Comparison of ENCODE assay signal across 1 cellular context in the genomic region with DNA sequence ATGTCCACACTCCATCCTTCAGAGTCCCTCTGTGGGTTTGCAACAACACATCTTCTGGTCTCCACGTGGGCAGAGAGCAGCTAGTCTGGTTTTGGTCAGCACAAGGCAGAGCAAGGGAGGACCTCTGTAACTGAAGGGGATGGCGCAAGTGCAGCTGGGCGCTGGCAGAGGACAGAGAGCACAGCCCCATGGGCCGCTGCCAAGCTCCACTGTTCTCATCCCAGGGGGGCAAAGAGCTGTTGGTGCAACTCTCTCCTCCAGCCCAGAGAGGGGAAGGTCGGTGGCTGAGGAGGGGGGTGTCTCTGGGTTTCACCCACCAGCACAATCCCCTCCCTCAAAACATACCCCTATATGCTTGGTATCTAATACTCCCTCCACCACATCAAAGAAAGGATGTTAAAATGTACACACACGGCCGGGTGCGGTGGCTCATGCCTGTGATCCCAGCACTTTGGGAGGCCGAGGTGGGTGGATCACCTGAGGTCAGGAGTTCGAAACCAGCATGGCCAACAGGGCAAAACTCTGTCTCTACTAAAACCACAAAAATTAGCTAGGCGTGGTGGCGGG.
TF ChIP-seq lines count a peak whose summit lies in the region.

No MANE protein-coding gene starts in this region.

TF ChIP-seq in HepG2, 621 proteins besides CTCF, POLR2A, EP300 and RAD21 (continued from another document and continues in another):
- TF ChIP-seq, protein P1, sequence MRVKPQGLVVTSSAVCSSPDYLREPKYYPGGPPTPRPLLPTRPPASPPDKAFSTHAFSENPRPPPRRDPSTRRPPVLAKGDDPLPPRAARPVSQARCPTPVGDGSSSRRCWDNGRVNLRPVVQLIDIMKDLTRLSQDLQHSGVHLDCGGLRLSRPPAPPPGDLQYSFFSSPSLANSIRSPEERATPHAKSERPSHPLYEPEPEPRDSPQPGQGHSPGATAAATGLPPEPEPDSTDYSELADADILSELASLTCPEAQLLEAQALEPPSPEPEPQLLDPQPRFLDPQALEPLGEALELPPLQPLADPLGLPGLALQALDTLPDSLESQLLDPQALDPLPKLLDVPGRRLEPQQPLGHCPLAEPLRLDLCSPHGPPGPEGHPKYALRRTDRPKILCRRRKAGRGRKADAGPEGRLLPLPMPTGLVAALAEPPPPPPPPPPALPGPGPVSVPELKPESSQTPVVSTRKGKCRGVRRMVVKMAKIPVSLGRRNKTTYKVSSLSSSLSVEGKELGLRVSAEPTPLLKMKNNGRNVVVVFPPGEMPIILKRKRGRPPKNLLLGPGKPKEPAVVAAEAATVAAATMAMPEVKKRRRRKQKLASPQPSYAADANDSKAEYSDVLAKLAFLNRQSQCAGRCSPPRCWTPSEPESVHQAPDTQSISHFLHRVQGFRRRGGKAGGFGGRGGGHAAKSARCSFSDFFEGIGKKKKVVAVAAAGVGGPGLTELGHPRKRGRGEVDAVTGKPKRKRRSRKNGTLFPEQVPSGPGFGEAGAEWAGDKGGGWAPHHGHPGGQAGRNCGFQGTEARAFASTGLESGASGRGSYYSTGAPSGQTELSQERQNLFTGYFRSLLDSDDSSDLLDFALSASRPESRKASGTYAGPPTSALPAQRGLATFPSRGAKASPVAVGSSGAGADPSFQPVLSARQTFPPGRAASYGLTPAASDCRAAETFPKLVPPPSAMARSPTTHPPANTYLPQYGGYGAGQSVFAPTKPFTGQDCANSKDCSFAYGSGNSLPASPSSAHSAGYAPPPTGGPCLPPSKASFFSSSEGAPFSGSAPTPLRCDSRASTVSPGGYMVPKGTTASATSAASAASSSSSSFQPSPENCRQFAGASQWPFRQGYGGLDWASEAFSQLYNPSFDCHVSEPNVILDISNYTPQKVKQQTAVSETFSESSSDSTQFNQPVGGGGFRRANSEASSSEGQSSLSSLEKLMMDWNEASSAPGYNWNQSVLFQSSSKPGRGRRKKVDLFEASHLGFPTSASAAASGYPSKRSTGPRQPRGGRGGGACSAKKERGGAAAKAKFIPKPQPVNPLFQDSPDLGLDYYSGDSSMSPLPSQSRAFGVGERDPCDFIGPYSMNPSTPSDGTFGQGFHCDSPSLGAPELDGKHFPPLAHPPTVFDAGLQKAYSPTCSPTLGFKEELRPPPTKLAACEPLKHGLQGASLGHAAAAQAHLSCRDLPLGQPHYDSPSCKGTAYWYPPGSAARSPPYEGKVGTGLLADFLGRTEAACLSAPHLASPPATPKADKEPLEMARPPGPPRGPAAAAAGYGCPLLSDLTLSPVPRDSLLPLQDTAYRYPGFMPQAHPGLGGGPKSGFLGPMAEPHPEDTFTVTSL (CRISPR knock-in tag; IDR thresholded peaks at IDR 0.05; ENCODE audit: borderline replicate concordance), result no peak
- TF ChIP-seq TRIM24 (CRISPR knock-in tag; IDR thresholded peaks at IDR 0.05) (no peak), ZNF790 (CRISPR knock-in tag; IDR thresholded peaks at IDR 0.05; ENCODE audit: borderline replicate concordance) (no peak), TCF7 (IDR thresholded peaks at IDR 0.05; ENCODE audit: low read depth) (peak; percentile 85), SP5 (CRISPR knock-in tag; IDR thresholded peaks at IDR 0.05; ENCODE audit: borderline replicate concordance, low read depth) (0 out of 2 replicates have a peak, but pooled peaks have one; percentile 58), ZNF670 (CRISPR knock-in tag; IDR thresholded peaks at IDR 0.05; ENCODE audit: borderline replicate concordance) (no peak), ATF5 (CRISPR knock-in tag; IDR thresholded peaks at IDR 0.05; ENCODE audit: low read depth) (no peak), MZF1 (CRISPR knock-in tag; IDR thresholded peaks at IDR 0.05; ENCODE audit: borderline replicate concordance) (no peak), ZNF839 (CRISPR knock-in tag; IDR thresholded peaks at IDR 0.05; ENCODE audit: borderline replicate concordance) (0 out of 2 replicates have a peak, but pooled peaks have one; percentile 59), PATZ1 (CRISPR knock-in tag; IDR thresholded peaks at IDR 0.05) (peak; percentile 85), CHD2 (IDR thresholded peaks at IDR 0.05; ENCODE audit: low read depth, low read length) (no peak), SUZ12 (IDR thresholded peaks at IDR 0.05; ENCODE audit: low read depth, low read length) (no peak), ZNF326 (CRISPR knock-in tag; IDR thresholded peaks at IDR 0.05; ENCODE audit: borderline replicate concordance) (no peak), RXRA (CRISPR knock-in tag; IDR thresholded peaks at IDR 0.05) (peak; percentile 81), ZNF883 (CRISPR knock-in tag; IDR thresholded peaks at IDR 0.05; ENCODE audit: not compliant biosample characterization) (no peak), ZNF350 (CRISPR knock-in tag; IDR thresholded peaks at IDR 0.05; ENCODE audit: borderline replicate concordance, low read depth) (peak; percentile 70; the same call in 1 of the 2 replicates), ZNF589 (CRISPR knock-in tag; conservative IDR thresholded peaks at IDR 0.05) (no peak), RFX3 (CRISPR knock-in tag; IDR thresholded peaks at IDR 0.05) (no peak), ZNF850 (CRISPR knock-in tag; conservative IDR thresholded peaks at IDR 0.05) (no peak), KDM1A (CRISPR knock-in tag; IDR thresholded peaks at IDR 0.05) (peak; percentile 40; the same call in 1 of the 2 replicates), AHR (CRISPR knock-in tag; IDR thresholded peaks at IDR 0.05) (0 out of 2 replicates have a peak, but pooled peaks have one; percentile 48), CHD4 (IDR thresholded peaks at IDR 0.05; ENCODE audit: borderline replicate concordance, low read length) (no peak; the same call in 1 of the 2 replicates), ZNF281 (CRISPR knock-in tag; IDR thresholded peaks at IDR 0.05; ENCODE audit: borderline replicate concordance) (peak; percentile 38; the same call in 1 of the 2 replicates), ZNF704 (CRISPR knock-in tag; IDR thresholded peaks at IDR 0.05; ENCODE audit: borderline replicate concordance) (no peak), ZFYVE20 (CRISPR knock-in tag; IDR thresholded peaks at IDR 0.05; ENCODE audit: borderline replicate concordance, low read depth) (no peak)
- TF ChIP-seq, protein P2, sequence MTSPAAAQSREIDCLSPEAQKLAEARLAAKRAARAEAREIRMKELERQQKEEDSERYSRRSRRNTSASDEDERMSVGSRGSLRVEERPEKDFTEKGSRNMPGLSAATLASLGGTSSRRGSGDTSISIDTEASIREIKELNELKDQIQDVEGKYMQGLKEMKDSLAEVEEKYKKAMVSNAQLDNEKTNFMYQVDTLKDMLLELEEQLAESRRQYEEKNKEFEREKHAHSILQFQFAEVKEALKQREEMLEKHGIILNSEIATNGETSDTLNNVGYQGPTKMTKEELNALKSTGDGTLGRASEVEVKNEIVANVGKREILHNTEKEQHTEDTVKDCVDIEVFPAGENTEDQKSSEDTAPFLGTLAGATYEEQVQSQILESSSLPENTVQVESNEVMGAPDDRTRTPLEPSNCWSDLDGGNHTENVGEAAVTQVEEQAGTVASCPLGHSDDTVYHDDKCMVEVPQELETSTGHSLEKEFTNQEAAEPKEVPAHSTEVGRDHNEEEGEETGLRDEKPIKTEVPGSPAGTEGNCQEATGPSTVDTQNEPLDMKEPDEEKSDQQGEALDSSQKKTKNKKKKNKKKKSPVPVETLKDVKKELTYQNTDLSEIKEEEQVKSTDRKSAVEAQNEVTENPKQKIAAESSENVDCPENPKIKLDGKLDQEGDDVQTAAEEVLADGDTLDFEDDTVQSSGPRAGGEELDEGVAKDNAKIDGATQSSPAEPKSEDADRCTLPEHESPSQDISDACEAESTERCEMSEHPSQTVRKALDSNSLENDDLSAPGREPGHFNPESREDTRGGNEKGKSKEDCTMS (CRISPR knock-in tag; conservative IDR thresholded peaks at IDR 0.05), result no peak
- TF ChIP-seq, protein P3, sequence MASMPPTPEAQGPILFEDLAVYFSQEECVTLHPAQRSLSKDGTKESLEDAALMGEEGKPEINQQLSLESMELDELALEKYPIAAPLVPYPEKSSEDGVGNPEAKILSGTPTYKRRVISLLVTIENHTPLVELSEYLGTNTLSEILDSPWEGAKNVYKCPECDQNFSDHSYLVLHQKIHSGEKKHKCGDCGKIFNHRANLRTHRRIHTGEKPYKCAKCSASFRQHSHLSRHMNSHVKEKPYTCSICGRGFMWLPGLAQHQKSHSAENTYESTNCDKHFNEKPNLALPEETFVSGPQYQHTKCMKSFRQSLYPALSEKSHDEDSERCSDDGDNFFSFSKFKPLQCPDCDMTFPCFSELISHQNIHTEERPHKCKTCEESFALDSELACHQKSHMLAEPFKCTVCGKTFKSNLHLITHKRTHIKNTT (CRISPR knock-in tag; IDR thresholded peaks at IDR 0.05), result no peak
- TF ChIP-seq, protein P4, sequence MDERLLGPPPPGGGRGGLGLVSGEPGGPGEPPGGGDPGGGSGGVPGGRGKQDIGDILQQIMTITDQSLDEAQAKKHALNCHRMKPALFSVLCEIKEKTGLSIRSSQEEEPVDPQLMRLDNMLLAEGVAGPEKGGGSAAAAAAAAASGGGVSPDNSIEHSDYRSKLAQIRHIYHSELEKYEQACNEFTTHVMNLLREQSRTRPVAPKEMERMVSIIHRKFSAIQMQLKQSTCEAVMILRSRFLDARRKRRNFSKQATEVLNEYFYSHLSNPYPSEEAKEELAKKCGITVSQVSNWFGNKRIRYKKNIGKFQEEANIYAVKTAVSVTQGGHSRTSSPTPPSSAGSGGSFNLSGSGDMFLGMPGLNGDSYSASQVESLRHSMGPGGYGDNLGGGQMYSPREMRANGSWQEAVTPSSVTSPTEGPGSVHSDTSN (CRISPR knock-in tag; IDR thresholded peaks at IDR 0.05), result no peak
- TF ChIP-seq, protein P5, sequence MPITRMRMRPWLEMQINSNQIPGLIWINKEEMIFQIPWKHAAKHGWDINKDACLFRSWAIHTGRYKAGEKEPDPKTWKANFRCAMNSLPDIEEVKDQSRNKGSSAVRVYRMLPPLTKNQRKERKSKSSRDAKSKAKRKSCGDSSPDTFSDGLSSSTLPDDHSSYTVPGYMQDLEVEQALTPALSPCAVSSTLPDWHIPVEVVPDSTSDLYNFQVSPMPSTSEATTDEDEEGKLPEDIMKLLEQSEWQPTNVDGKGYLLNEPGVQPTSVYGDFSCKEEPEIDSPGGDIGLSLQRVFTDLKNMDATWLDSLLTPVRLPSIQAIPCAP (CRISPR knock-in tag; IDR thresholded peaks at IDR 0.05; ENCODE audit: low read depth), result no peak
- TF ChIP-seq, protein P6, sequence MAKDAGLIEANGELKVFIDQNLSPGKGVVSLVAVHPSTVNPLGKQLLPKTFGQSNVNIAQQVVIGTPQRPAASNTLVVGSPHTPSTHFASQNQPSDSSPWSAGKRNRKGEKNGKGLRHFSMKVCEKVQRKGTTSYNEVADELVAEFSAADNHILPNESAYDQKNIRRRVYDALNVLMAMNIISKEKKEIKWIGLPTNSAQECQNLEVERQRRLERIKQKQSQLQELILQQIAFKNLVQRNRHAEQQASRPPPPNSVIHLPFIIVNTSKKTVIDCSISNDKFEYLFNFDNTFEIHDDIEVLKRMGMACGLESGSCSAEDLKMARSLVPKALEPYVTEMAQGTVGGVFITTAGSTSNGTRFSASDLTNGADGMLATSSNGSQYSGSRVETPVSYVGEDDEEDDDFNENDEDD (CRISPR knock-in tag; IDR thresholded peaks at IDR 0.05; ENCODE audit: borderline replicate concordance), result no peak; the same call in 1 of the 2 replicates
- TF ChIP-seq, protein P7, sequence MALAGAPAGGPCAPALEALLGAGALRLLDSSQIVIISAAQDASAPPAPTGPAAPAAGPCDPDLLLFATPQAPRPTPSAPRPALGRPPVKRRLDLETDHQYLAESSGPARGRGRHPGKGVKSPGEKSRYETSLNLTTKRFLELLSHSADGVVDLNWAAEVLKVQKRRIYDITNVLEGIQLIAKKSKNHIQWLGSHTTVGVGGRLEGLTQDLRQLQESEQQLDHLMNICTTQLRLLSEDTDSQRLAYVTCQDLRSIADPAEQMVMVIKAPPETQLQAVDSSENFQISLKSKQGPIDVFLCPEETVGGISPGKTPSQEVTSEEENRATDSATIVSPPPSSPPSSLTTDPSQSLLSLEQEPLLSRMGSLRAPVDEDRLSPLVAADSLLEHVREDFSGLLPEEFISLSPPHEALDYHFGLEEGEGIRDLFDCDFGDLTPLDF (CRISPR knock-in tag; IDR thresholded peaks at IDR 0.05), result no peak
